In the genomic region with DNA sequence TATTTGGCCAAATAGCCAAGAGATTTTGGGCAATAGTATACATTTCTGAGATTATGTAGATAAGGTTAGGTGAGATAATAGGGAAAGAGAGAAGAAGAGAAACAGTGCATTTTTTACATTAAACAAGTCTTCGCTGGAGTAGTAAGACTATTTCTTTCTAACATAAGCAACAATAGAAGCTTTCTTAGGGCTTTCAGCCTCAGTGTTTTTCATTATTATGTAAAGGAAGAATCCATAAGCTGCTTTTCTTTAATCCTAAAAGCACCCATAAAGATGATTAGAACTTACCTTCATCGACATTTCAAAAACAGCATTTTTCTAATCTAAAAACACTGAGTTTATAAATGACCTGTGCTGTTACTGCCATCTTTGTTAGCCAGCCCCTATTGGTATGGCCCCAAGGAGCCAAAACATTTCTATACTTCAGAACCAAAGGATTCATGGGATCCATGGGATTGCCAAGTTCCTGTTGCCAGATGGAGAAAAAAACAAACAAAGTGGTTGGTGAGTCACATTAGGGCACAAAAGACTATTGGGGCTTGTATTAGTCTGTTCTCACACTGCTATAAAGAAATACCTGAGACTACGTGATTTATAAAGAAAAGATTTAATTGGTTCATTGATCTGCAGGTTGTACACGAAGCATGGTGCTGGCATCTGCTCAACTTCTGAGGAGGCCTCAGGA, we compare ENCODE assay signal across 24 cellular contexts.
DNase-seq lines count a peak whose midpoint lies in the region; TF ChIP-seq lines count a peak whose summit lies in the region.
"Had no signal": no experiment of that assay in that cellular context is flagged by ENCODE, and none has a peak within 500 bp of the region (broad histone marks: within the 10 kb centered on the region; RNA-seq: fewer than 3 reads in every experiment).

No MANE protein-coding gene starts in this region.

- H3K9ac ChIP-seq in mammary epithelial cell (ENCODE audit: insufficient read depth, low read length), result no peak overlapping the region
- H3K9ac ChIP-seq: neural progenitor cell, parathyroid adenoma had no signal

- in situ Hi-C loops in HAP-1 (cut with MboI; ENCODE audit: low sequenced_read_pairs), result no loop called here
- in situ Hi-C loops in mammary epithelial cell (cut with MboI; ENCODE audit: low sequenced_read_pairs in 2 of 2), result no loop called here

- H3K9me3 ChIP-seq in HAP-1 (no peaks in the 10 kb centered on the region), mammary epithelial cell (replicated peaks; ENCODE audit: insufficient read depth, low read length) (no peaks in the 10 kb centered on the region)
- H3K9me3 ChIP-seq: heart right ventricle, right atrium auricular region, tibial artery had no signal

- peaks cover 11% of the 10 kb centered on the region for H3K4me1 ChIP-seq in HAP-1
- peaks cover 6% of the 10 kb centered on the region for H3K4me1 ChIP-seq in mammary epithelial cell (ENCODE audit: insufficient read depth, low read length)
- H3K4me1 ChIP-seq: heart right ventricle, neural progenitor cell, parathyroid adenoma, right atrium auricular region had no signal

- H2AFZ ChIP-seq in mammary epithelial cell (ENCODE audit: low read depth, low read length), result no peak overlapping the region
- H2AFZ ChIP-seq: neural progenitor cell, parathyroid adenoma had no signal

- no peak for TF ChIP-seq POLR2A in lower leg skin (IDR thresholded peaks at IDR 0.05)

- H4K20me1 ChIP-seq in mammary epithelial cell (ENCODE audit: insufficient read depth, low read length), result no peaks in the 10 kb centered on the region

- H3K36me3 ChIP-seq in HAP-1 (replicated peaks) (no peaks in the 10 kb centered on the region), mammary epithelial cell (ENCODE audit: insufficient read depth, low read length) (no peaks in the 10 kb centered on the region)
- H3K36me3 ChIP-seq: heart right ventricle, neural progenitor cell, right atrium auricular region, tibial artery had no signal

- H3K4me3 ChIP-seq in HAP-1, result no peak overlapping the region
- H3K4me3 ChIP-seq in mammary epithelial cell (replicated peaks in 1 of 3; ENCODE audit: insufficient read depth in 1 of 3, low read depth in 2 of 3, low read length in 3 of 3), result no peak overlapping the region
- no peak overlapping the region for H3K4me3 ChIP-seq in lower leg skin (ENCODE audit: low read depth, poor library complexity, severe bottlenecking)
- H3K4me3 ChIP-seq: heart right ventricle, neural progenitor cell, right atrium auricular region, tibial artery had no signal

- no peak overlapping the region for H3K27ac ChIP-seq in mammary epithelial cell (ENCODE audit: insufficient read depth, low read depth, low read length)
- H3K27ac ChIP-seq: heart right ventricle, neural progenitor cell, parathyroid adenoma, right atrium auricular region, tibial artery had no signal

- no peaks in the 10 kb centered on the region for H3K27me3 ChIP-seq in HAP-1 (ENCODE audit: low read depth)
- H3K27me3 ChIP-seq in mammary epithelial cell (ENCODE audit: insufficient read depth, low read length), result no peaks in the 10 kb centered on the region
- H3K27me3 ChIP-seq: heart right ventricle, neural progenitor cell, right atrium auricular region, tibial artery had no signal

- no peak overlapping the region for H3K4me2 ChIP-seq in mammary epithelial cell (ENCODE audit: insufficient read depth, low read depth, low read length)
- H3K4me2 ChIP-seq: neural progenitor cell had no signal

- no TSS peak for BruUV-seq in mammary epithelial cell (replicated peaks; lab: Mats Ljungman, UMichigan)

- CTCF ChIA-PET in mammary epithelial cell (lab: Charles Lee; ENCODE audit: low non-redundant PET), result no interaction called here

- DNase-seq in HAP-1 (ENCODE audit: low spot score in 2 of 2), result peak; percentile 21 to 94
- peak; percentile 23 for DNase-seq in NCI-H446 treated with DMSO at 0.1 percent for 48 hours (lab: John Stamatoyannopoulos, UW)
- DNase-seq in mammary epithelial cell, result peak; percentile 52
- peak; percentile 27 for DNase-seq in kidney tubule cell (ENCODE audit: low spot score)
- DNase-seq in NCI-H748 treated with DMSO at 0.1 percent for 48 hours (lab: John Stamatoyannopoulos, UW), result no peak
- no peak for DNase-seq in GM19240 (ENCODE audit: insufficient read length, low spot score)
- no peak for DNase-seq in lower leg skin (ENCODE audit: low spot score in 2 of 2)
- no peak for DNase-seq in stimulated activated CD4-positive, alpha-beta T cell treated with anti-CD3 and anti-CD28 coated beads, Interleukin-15, amount 100 ng/mL, for 24 hours
- DNase-seq: activated CD4-positive, alpha-beta memory T cell treated with anti-CD3 and anti-CD28 coated beads, Interleukin-2, amount 10 ng/mL, durations not matched to agents 7 days and 5 days; activated CD4-positive, alpha-beta T cell treated with anti-CD3 and anti-CD28 coated beads for 1 hour; activated CD8-positive, alpha-beta memory T cell treated with anti-CD3 and anti-CD28 coated beads, Interleukin-2, amount 50 U/mL, for 48 hours; activated naive CD4-positive, alpha-beta T cell treated with anti-CD3 and anti-CD28 coated beads, Interleukin-2, amount 10 ng/mL, durations not matched to agents 7 days and 5 days; amniotic stem cell; central memory CD4-positive, alpha-beta T cell; GF-D8; heart right ventricle; NCI-H1092; NCI-H1930; NCI-H526; T-helper 1 cell; tibial artery had no signal

- dilution Hi-C loops in mammary epithelial cell (cut with HindIII; ENCODE audit: low sequenced_read_pairs), result no loop called here

- H3K79me2 ChIP-seq in mammary epithelial cell (ENCODE audit: insufficient read depth, low read length), result no peaks in the 10 kb centered on the region
- H3K79me2 ChIP-seq: parathyroid adenoma had no signal

- intact Hi-C loops in mammary epithelial cell (cut with micrococcal nuclease), result no loop called here
- intact Hi-C loops in lower leg skin (cut with DNase I; ENCODE audit: low total_unique reads), result no loop called here

- TF ChIP-seq CTCF in mammary epithelial cell (conservative IDR thresholded peaks at IDR 0.05 in 1 of 2, IDR thresholded peaks at IDR 0.05 in 1 of 2; ENCODE audit: extremely low read depth in 1 of 2, insufficient read depth in 1 of 2, low read depth in 1 of 2, low read length in 2 of 2) (no peak), lower leg skin (IDR thresholded peaks at IDR 0.05) (no peak)

- WGBS in mammary epithelial cell (ENCODE audit: low coverage, missing lambda C conversion rate), result 64% methylated on average over 4 of the region's 4 CpGs
- 77 to 85% methylated on average over 4 of the region's 4 CpGs for WGBS in lower leg skin, 2 donors

Comparison
In these comparisons a context has a peak if more than half of its experiments do, and no peak if none do; other contexts are left out.
1. DNase-seq: peak in HAP-1 (2 of 2), NCI-H446 treated with DMSO at 0.1 percent for 48 hours (single experiment), mammary epithelial cell (single experiment) and kidney tubule cell (single experiment); none in NCI-H748 treated with DMSO at 0.1 percent for 48 hours (single experiment), GM19240 (single experiment), lower leg skin (0 of 2) and stimulated activated CD4-positive, alpha-beta T cell treated with anti-CD3 and anti-CD28 coated beads, Interleukin-15, amount 100 ng/mL, for 24 hours (single experiment).